Comparison of ENCODE assay signal across 8 cellular contexts in the genomic region with DNA sequence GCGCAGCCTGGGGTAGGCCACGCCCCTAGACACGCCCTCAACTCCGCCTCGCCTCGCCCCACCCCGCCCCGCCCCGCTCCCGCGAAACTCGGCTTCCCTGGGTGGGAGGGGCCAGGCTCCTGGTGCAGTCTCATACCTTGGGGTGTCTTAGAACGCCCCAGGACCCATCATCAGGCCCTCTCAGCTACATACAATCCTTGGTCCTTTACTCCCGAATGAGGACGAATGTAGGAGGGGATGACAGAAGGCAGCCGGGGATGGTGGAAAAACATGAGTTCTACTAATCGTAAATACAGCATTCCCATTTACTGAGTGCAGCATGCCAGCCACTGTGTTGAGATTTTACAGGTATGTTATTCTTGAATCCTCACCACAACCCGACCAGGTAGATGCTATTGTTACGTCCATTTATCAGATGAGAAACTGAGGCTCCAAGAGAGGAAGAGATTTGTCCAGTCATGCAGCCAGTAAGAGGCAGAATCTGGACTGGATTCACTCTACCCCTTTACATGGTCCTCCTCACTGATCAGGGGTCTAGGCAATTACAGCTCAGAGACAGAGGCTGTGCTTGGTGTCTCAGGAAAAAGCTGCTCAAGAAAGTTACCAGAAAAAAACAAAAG. TPM values are rescaled to one million over a fixed set of nuclear protein-coding genes. Genes with fewer than 3 reads are reported as not detected.
DNase-seq lines count a peak whose midpoint lies in the region; ATAC-seq lines count a peak whose summit lies in the region.

No MANE protein-coding gene starts in this region.

- peak overlapping the region in 2 of 11 experiments; percentile 24 to 31; a peak in 2 of 22 replicates for H3K9ac ChIP-seq in BLaER1 treated with 17β-estradiol and CSF1 and Interleukin-3, amounts not matched to agents 10 nM and 100 nM

- peaks cover 0 to 74% (median 18%) of the 10 kb centered on the region in 11 experiments; a peak in 13 of 22 replicates for H4K20me1 ChIP-seq in BLaER1 treated with 17β-estradiol and CSF1 and Interleukin-3, amounts not matched to agents 10 nM and 100 nM

- intact Hi-C loops in dendritic cell treated with granulocyte-macrophage colony-stimulating factor and Interleukin-4, amounts not matched to agents 40 ng/mL and 50 ng/mL, for 4 days (cut with micrococcal nuclease), result loop anchor here (1.0 kb wide), 1 partner anchor 14 kb away; no protein-coding TSS in a partner anchor

- peak overlapping the region; percentile 96 for H3K4me3 Mint-ChIP-seq in dendritic cell treated with granulocyte-macrophage colony-stimulating factor and Interleukin-4, amounts not matched to agents 40 ng/mL and 50 ng/mL, for 4 days

- H3K36me3 Mint-ChIP-seq in dendritic cell treated with granulocyte-macrophage colony-stimulating factor and Interleukin-4, amounts not matched to agents 40 ng/mL and 50 ng/mL, for 4 days (ENCODE audit: low read depth), result peaks cover 33% of the 10 kb centered on the region

- H3K27me3 ChIP-seq in BLaER1 treated with 17β-estradiol and CSF1 and Interleukin-3, amounts not matched to agents 10 nM and 100 nM, result no peaks in the 10 kb centered on the region
- H3K27me3 ChIP-seq in MG63, result no peaks in the 10 kb centered on the region
- H3K27me3 ChIP-seq in neuron (ENCODE audit: insufficient read depth, low read length), result peaks cover 3% of the 10 kb centered on the region

- peak overlapping the region; percentile 25 to 59 (median 45); a peak in 16 of 22 replicates for H3K4me2 ChIP-seq in BLaER1 treated with 17β-estradiol and CSF1 and Interleukin-3, amounts not matched to agents 10 nM and 100 nM

- H3K27me3 Mint-ChIP-seq in dendritic cell treated with granulocyte-macrophage colony-stimulating factor and Interleukin-4, amounts not matched to agents 40 ng/mL and 50 ng/mL, for 4 days, result no peaks in the 10 kb centered on the region

- no peaks in the 10 kb centered on the region for H3K9me3 ChIP-seq in BLaER1 treated with 17β-estradiol and CSF1 and Interleukin-3, amounts not matched to agents 10 nM and 100 nM (replicated peaks in 1 of 11)
- H3K9me3 ChIP-seq in MG63 (no peaks in the 10 kb centered on the region), neuron (ENCODE audit: low read length) (no peaks in the 10 kb centered on the region)

- H3K4me1 ChIP-seq in BLaER1 treated with 17β-estradiol and CSF1 and Interleukin-3, amounts not matched to agents 10 nM and 100 nM, result peaks cover 77 to 96% (median 92%) of the 10 kb centered on the region in 10 experiments
- peaks cover 25% of the 10 kb centered on the region for H3K4me1 ChIP-seq in neuron (ENCODE audit: insufficient read depth, low read length)

- H2AFZ ChIP-seq in neuron (ENCODE audit: low read depth, low read length), result no peak overlapping the region

- H3K27ac Mint-ChIP-seq in dendritic cell treated with granulocyte-macrophage colony-stimulating factor and Interleukin-4, amounts not matched to agents 40 ng/mL and 50 ng/mL, for 4 days, result peak overlapping the region; percentile 95

- ATAC-seq in GM18907 (IDR thresholded peaks at IDR 0.05; ENCODE audit: unreplicated experiment) (no peak), HG02970 (IDR thresholded peaks at IDR 0.05; ENCODE audit: low FRiP score, unreplicated experiment) (no peak)

- H3K27ac ChIP-seq in BLaER1 treated with 17β-estradiol and CSF1 and Interleukin-3, amounts not matched to agents 10 nM and 100 nM, result peak overlapping the region in 4 of 11 experiments; percentile 17 to 47 (median 26); a peak in 5 of 22 replicates

- H3K4me1 Mint-ChIP-seq in dendritic cell treated with granulocyte-macrophage colony-stimulating factor and Interleukin-4, amounts not matched to agents 40 ng/mL and 50 ng/mL, for 4 days (ENCODE audit: low read depth), result peaks cover 69% of the 10 kb centered on the region

- H3K9me3 Mint-ChIP-seq in dendritic cell treated with granulocyte-macrophage colony-stimulating factor and Interleukin-4, amounts not matched to agents 40 ng/mL and 50 ng/mL, for 4 days, result no peaks in the 10 kb centered on the region

- H3K36me3 ChIP-seq in BLaER1 treated with 17β-estradiol and CSF1 and Interleukin-3, amounts not matched to agents 10 nM and 100 nM, result peaks cover 4 to 55% (median 40%) of the 10 kb centered on the region in 11 experiments
- H3K36me3 ChIP-seq in MG63 (no peaks in the 10 kb centered on the region), neuron (ENCODE audit: insufficient read depth, low read length) (no peaks in the 10 kb centered on the region)

- H3K4me3 ChIP-seq in BLaER1 treated with 17β-estradiol and CSF1 and Interleukin-3, amounts not matched to agents 10 nM and 100 nM, result 0 out of 20 replicates have a peak overlapping the region, but pooled peaks of 1 of the 10 experiments have one; percentile 18
- peak overlapping the region; percentile 46 for H3K4me3 ChIP-seq in MG63
- H3K4me3 ChIP-seq in neuron (ENCODE audit: low read length), result peak overlapping the region; percentile 14

- DNase-seq in MG63 (no peak), NCI-H1436 (lab: John Stamatoyannopoulos, UW) (no peak), amygdala (lab: John Stamatoyannopoulos, UW) (no peak)

RNA-seq across cellular contexts. Expression of a gene that starts 6.8 kb away (rescaled TPM):
- not detected in 2 replicates for total RNA-seq in MG63 (2014; rRNA removed; shearing (Covaris generic); ENCODE audit: low replicate concordance)

RNA-seq across cellular contexts. Expression of a gene that starts 14.2 kb away (rescaled TPM):
- total RNA-seq in MG63 (2014; rRNA removed; shearing (Covaris generic); ENCODE audit: low replicate concordance), result 48.6 and 67.5 TPM in 2 replicates

RNA-seq across cellular contexts. Expression of a gene that starts 31.0 kb away (rescaled TPM):
- total RNA-seq in MG63 (2014; rRNA removed; shearing (Covaris generic); ENCODE audit: low replicate concordance), result 100 and 115 TPM in 2 replicates

RNA-seq across cellular contexts. Expression of a gene that starts 36.6 kb away (rescaled TPM):
- total RNA-seq in MG63 (2014; rRNA removed; shearing (Covaris generic); ENCODE audit: low replicate concordance), result 5.8 and 18.7 TPM in 2 replicates

RNA-seq across cellular contexts. Expression of a gene that starts 55.8 kb away (rescaled TPM):
- total RNA-seq in MG63 (2014; rRNA removed; shearing (Covaris generic); ENCODE audit: low replicate concordance), result not detected in 2 replicates
